Comparison of ENCODE assay signal across 8 cellular contexts in the genomic region with DNA sequence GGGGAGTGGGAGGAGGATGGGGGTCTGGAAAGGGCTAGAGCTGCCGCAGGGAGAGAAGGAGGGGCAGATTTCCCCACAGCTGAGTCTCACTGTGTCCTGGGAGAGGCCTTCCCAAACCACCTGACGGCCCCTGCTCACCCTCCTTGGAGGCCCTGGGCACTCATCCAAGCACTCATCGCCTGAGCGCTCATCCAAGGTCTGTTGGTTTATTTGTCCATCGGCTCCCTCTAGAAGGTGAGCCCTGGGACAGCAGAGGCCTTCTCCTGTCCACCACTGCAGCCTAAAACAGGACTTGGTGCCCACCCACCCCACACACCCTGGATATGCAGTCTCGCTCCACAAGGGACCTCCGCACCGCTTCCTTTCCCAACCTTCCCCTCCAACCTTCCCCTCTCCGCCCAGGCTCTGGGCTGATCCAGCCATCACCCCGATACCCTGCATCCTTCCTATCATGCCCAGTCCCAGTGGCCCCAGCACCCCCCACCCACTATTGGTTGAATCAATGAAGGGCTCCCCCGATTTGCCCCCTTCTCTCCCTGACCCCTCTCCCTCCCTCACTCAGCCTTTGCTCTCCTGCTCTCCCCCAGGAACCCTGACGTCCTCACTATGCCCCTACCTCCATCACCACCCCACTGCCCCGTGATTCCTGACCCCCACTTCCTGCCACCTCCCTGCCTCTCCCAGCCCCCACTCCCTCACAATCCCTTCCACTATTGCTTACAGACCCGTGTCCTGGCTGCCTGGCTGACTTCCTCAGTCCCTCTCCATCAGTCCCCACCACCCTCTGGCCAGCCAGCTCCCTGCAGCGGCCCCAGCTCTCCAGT. TPM values are rescaled to one million over a fixed set of nuclear protein-coding genes. Genes with fewer than 3 reads are reported as not detected.
DNase-seq lines count a peak whose midpoint lies in the region; ATAC-seq lines count a peak whose summit lies in the region.

No MANE protein-coding gene starts in this region.

- peak overlapping the region; percentile 85 for H3K4me3 Mint-ChIP-seq in activated CD8-positive, alpha-beta T cell treated with anti-CD3 and anti-CD28 coated beads, Interleukin-2, amount 10 ng/mL, durations not matched to agents 7 days and 5 days

- CTCF ChIA-PET in activated CD8-positive, alpha-beta T cell treated with anti-CD3 and anti-CD28 coated beads, Interleukin-2, amount 10 ng/mL, durations not matched to agents 7 days and 5 days (lab: Charles Lee) = interaction anchor here (0.8 to 1.1 kb wide), 2 partner anchors 16 to 54 kb away, joined by 4 read pairs; partner anchors contain the start of genes CHAF1A and HDGFL2

- ATAC-seq in activated CD8-positive, alpha-beta T cell treated with anti-CD3 and anti-CD28 coated beads, Interleukin-2, amount 10 ng/mL, durations not matched to agents 7 days and 5 days = no peak
- ATAC-seq in Right ventricle myocardium superior (ENCODE audit: poor library complexity) (peak; percentile 67), GM21367 (IDR thresholded peaks at IDR 0.05; ENCODE audit: unreplicated experiment) (no peak), GM21825 (IDR thresholded peaks at IDR 0.05; ENCODE audit: unreplicated experiment) (no peak), HG03571 (IDR thresholded peaks at IDR 0.05; ENCODE audit: unreplicated experiment) (no peak)

- H3K27ac Mint-ChIP-seq in activated CD8-positive, alpha-beta T cell treated with anti-CD3 and anti-CD28 coated beads, Interleukin-2, amount 10 ng/mL, durations not matched to agents 7 days and 5 days = peak overlapping the region; percentile 84

- POLR2A ChIA-PET in activated CD8-positive, alpha-beta T cell treated with anti-CD3 and anti-CD28 coated beads, Interleukin-2, amount 10 ng/mL, durations not matched to agents 7 days and 5 days (lab: Charles Lee) = interaction anchor here (1.0 to 2.7 kb wide), 4 partner anchors 15 to 189 kb away, joined by 3 to 15 read pairs (median 4); partner anchors contain the start of genes CHAF1A and HDGFL2

- H3K36me3 Mint-ChIP-seq in activated CD8-positive, alpha-beta T cell treated with anti-CD3 and anti-CD28 coated beads, Interleukin-2, amount 10 ng/mL, durations not matched to agents 7 days and 5 days (ENCODE audit: low read depth) = peaks cover 3% of the 10 kb centered on the region

- intact Hi-C loops in Right ventricle myocardium superior (cut with DNase I) = no loop called here

- peaks cover 19% of the 10 kb centered on the region for H3K4me1 Mint-ChIP-seq in activated CD8-positive, alpha-beta T cell treated with anti-CD3 and anti-CD28 coated beads, Interleukin-2, amount 10 ng/mL, durations not matched to agents 7 days and 5 days (ENCODE audit: low read depth)

- no peaks in the 10 kb centered on the region for H3K27me3 Mint-ChIP-seq in activated CD8-positive, alpha-beta T cell treated with anti-CD3 and anti-CD28 coated beads, Interleukin-2, amount 10 ng/mL, durations not matched to agents 7 days and 5 days (ENCODE audit: low read depth)

- DNase-seq in COR-L47 (lab: John Stamatoyannopoulos, UW) = peak; percentile 17
- peak; percentile 81 for DNase-seq in LHCN-M2 (ENCODE audit: low read depth)
- no peak for DNase-seq in activated CD8-positive, alpha-beta T cell treated with anti-CD3 and anti-CD28 coated beads, Interleukin-2, amount 10 ng/mL, durations not matched to agents 7 days and 5 days
- DNase-seq in Right ventricle myocardium superior = peak; percentile 78
- peak; percentile 84 for DNase-seq in renal cortical epithelial cell (ENCODE audit: low read depth)

- H3K9me3 Mint-ChIP-seq in activated CD8-positive, alpha-beta T cell treated with anti-CD3 and anti-CD28 coated beads, Interleukin-2, amount 10 ng/mL, durations not matched to agents 7 days and 5 days (ENCODE audit: insufficient read depth) = no peaks in the 10 kb centered on the region

RNA-seq across cellular contexts. Expression of gene UBXN6, which starts 1.6 kb away (rescaled TPM):
- total RNA-seq in LHCN-M2 (2014; rRNA removed) (71.9 and 85.3 TPM in 2 replicates), Right ventricle myocardium superior (120 TPM), renal cortical epithelial cell (101 and 105 TPM in 2 replicates)
- 129 TPM for polyA plus RNA-seq in LHCN-M2 (2012)
- total RNA-seq in activated CD8-positive, alpha-beta T cell treated with anti-CD3 and anti-CD28 coated beads, Interleukin-2, amount 10 ng/mL, durations not matched to agents 7 days and 5 days = 10 to 100 TPM; 34.1 to 36.6 TPM

RNA-seq across cellular contexts. Expression of gene HDGFL2, which starts 16.1 kb away (rescaled TPM):
- total RNA-seq in LHCN-M2 (2014; rRNA removed) (65.9 and 67.3 TPM in 2 replicates), Right ventricle myocardium superior (27.8 TPM), renal cortical epithelial cell (47.2 and 59.5 TPM in 2 replicates)
- polyA plus RNA-seq in LHCN-M2 (2012) = 52.7 TPM
- total RNA-seq in activated CD8-positive, alpha-beta T cell treated with anti-CD3 and anti-CD28 coated beads, Interleukin-2, amount 10 ng/mL, durations not matched to agents 7 days and 5 days = 10 to 100 TPM; 53.9 to 57.6 TPM

RNA-seq across cellular contexts. Expression of gene CHAF1A, which starts 53.5 kb away (rescaled TPM):
- total RNA-seq in LHCN-M2 (2014; rRNA removed) (36.5 and 51.9 TPM in 2 replicates), Right ventricle myocardium superior (5.4 TPM), renal cortical epithelial cell (5.6 and 10.9 TPM in 2 replicates)
- 22.1 TPM for polyA plus RNA-seq in LHCN-M2 (2012)
- 100 to 1,000 TPM in 1 of 2 experiments, 10 to 100 TPM in 1; 95.3 to 104 TPM for total RNA-seq in activated CD8-positive, alpha-beta T cell treated with anti-CD3 and anti-CD28 coated beads, Interleukin-2, amount 10 ng/mL, durations not matched to agents 7 days and 5 days

RNA-seq across cellular contexts. Expression of gene SH3GL1, which starts 55.6 kb away (rescaled TPM):
- 208 and 261 TPM in 2 replicates for total RNA-seq in LHCN-M2 (2014; rRNA removed)
- 177 TPM for polyA plus RNA-seq in LHCN-M2 (2012)
- 10 to 100 TPM; 65.1 to 67.9 TPM for total RNA-seq in activated CD8-positive, alpha-beta T cell treated with anti-CD3 and anti-CD28 coated beads, Interleukin-2, amount 10 ng/mL, durations not matched to agents 7 days and 5 days
- 18.6 TPM for total RNA-seq in Right ventricle myocardium superior
- 30.6 and 51.2 TPM in 2 replicates for total RNA-seq in renal cortical epithelial cell
